ENCODE assay signal across 17 cellular contexts in the genomic region with DNA sequence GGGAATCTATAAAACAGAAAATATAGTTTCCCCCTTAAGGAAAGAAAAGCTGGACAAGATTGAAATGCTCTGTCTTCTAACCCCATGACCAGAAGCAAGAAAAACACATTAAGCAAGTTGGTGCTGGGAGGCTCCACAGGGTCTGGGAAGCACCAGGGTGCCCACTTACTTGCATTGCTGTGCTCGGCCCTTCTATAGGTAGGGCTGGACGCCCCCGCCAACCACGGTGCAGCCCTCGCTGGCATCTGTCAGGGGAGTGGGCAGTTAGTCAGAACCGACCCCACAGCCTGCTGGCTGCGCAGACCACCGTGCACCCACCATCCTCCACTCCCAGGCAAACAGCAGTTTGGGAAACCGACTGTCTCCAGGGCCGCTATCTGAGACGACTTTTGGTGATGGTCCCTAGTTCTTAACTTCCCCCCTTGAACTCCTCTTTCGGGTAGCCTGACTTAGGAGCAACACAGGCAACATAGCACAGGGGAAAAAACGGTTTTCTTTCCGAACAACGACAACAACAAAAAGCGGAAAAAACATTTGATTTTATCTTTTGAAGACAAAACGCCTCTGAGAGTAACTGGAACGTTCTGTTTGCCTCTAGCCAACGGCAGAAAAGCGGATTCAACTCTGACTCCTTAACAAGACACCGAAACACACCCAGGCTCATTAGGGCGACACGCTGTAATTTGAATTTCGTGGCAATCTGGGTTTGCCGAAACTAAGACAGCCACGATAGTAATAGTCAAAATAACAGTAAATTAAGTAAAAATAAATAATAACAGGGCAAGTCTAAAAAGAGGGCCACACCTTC. TPM values are rescaled to one million over a fixed set of nuclear protein-coding genes. Genes with fewer than 3 reads are reported as not detected.
DNase-seq lines count a peak whose midpoint lies in the region; ATAC-seq, FAIRE-seq and TF ChIP-seq lines count a peak whose summit lies in the region.
"Had no signal": no experiment of that assay in that cellular context is flagged by ENCODE, and none has a peak within 500 bp of the region (broad histone marks: within the 10 kb centered on the region; RNA-seq: fewer than 3 reads in every experiment).

No MANE protein-coding gene starts in this region.

- no peak for ATAC-seq in left cardiac atrium
- no peak for ATAC-seq in lower lobe of right lung
- no peak for ATAC-seq in GM18511 (IDR thresholded peaks at IDR 0.05; ENCODE audit: unreplicated experiment)
- ATAC-seq: effector memory CD8-positive, alpha-beta T cell; psoas muscle had no signal

- no peak overlapping the region for H2BK120ac ChIP-seq in H1 (replicated peaks; ENCODE audit: low read depth, low read length)

- no peak overlapping the region for H3K56ac ChIP-seq in H1 (replicated peaks; ENCODE audit: insufficient read length, low read depth, low read length)

- TF ChIP-seq EP300 in H1 (IDR thresholded peaks at IDR 0.05; ENCODE audit: borderline replicate concordance in 1 of 2, low read depth in 2 of 2, low read length in 2 of 2): no peak

- DNase-seq in right atrium auricular region (ENCODE audit: low spot score) (peak; percentile 44), left cardiac atrium (no peak), H1 (ENCODE audit: low read depth in 1 of 2, low spot score in 2 of 2) (no peak), lower lobe of right lung (no peak), NCI-H187 (lab: John Stamatoyannopoulos, UW) (no peak), esophagus squamous epithelium (lab: John Stamatoyannopoulos, UW) (no peak), vagina (ENCODE audit: extremely low spot score in 2 of 2) (no peak)
- DNase-seq: activated naive CD4-positive, alpha-beta T cell; effector memory CD8-positive, alpha-beta T cell; GDM1; NCI-H187 treated with DMSO at 0.1 percent for 48 hours; NCI-H526; psoas muscle; substantia nigra had no signal

- H3K27me3 ChIP-seq in right atrium auricular region (peaks cover 10 to 53% of the 10 kb centered on the region in 2 donors), H1 (replicated peaks in 1 of 4; ENCODE audit: control insufficient read depth in 3 of 4, extremely low read depth in 1 of 4, insufficient read depth in 3 of 4, low read length in 3 of 4) (peaks cover 0 to 30% (median 29%) of the 10 kb centered on the region in 4 experiments; a peak in 6 of 7 replicates), lower lobe of right lung (ENCODE audit: low read depth) (peaks cover 74% of the 10 kb centered on the region), esophagus squamous epithelium (peaks cover 0 to 98% (median 6%) of the 10 kb centered on the region in 4 donors), vagina (peaks cover 6% of the 10 kb centered on the region)

- no peak overlapping the region for H2AK5ac ChIP-seq in H1 (ENCODE audit: low read depth, low read length)

- FAIRE-seq in H1 (lab: Jason Lieb, UNC): no peak

- H2BK15ac ChIP-seq in H1 (ENCODE audit: low read length): no peak overlapping the region

- no peak overlapping the region for H3K14ac ChIP-seq in H1 (ENCODE audit: insufficient read length)

- TF ChIP-seq RAD21 in H1 (IDR thresholded peaks at IDR 0.05 in 1 of 2, conservative IDR thresholded peaks at IDR 0.05 in 1 of 2; ENCODE audit: low read depth in 2 of 2, low read length in 2 of 2): no peak

- no peak overlapping the region for H2AFZ ChIP-seq in H1 (ENCODE audit: low read length)
- H2AFZ ChIP-seq: PC-9 had no signal

- H3K36me3 ChIP-seq in right atrium auricular region (no peaks in the 10 kb centered on the region), H1 (ENCODE audit: control insufficient read depth in 2 of 4, insufficient read depth in 4 of 4, low read length in 3 of 4) (peaks cover 3 to 66% (median 25%) of the 10 kb centered on the region in 4 experiments; a peak in 7 of 8 replicates), lower lobe of right lung (no peaks in the 10 kb centered on the region), esophagus squamous epithelium (peaks cover 0 to 16% (median 0%) of the 10 kb centered on the region in 3 donors), vagina (peaks cover 0 to 3% of the 10 kb centered on the region in 2 donors)

- no peak for TF ChIP-seq POLR2A in H1 (IDR thresholded peaks at IDR 0.05; ENCODE audit: control extremely low read depth in 1 of 2, low read depth in 2 of 2, low read length in 2 of 2)
- no peak for TF ChIP-seq POLR2A in esophagus squamous epithelium (IDR thresholded peaks at IDR 0.05)
- TF ChIP-seq POLR2A in vagina (IDR thresholded peaks at IDR 0.05): no peak

- H4K20me1 ChIP-seq in H1 (replicated peaks in 1 of 2; ENCODE audit: control insufficient read depth in 1 of 2, insufficient read depth in 2 of 2, low read length in 2 of 2): peaks cover 34 to 37% of the 10 kb centered on the region in 2 experiments

- no peak overlapping the region for H3K9ac ChIP-seq in H1 (replicated peaks in 1 of 4; ENCODE audit: extremely low read depth in 1 of 4, low read depth in 3 of 4, low read length in 3 of 4)

- peaks cover 4 to 66% of the 10 kb centered on the region in 2 experiments; a peak in 3 of 4 replicates for H3K79me2 ChIP-seq in H1 (ENCODE audit: control insufficient read depth in 1 of 2, insufficient read depth in 2 of 2, low read length in 2 of 2)

- H3K4ac ChIP-seq in H1 (replicated peaks; ENCODE audit: insufficient read length, low read depth, low read length): no peak overlapping the region

- H3K27ac ChIP-seq in right atrium auricular region (no peak overlapping the region), H1 (ENCODE audit: low read depth, low read length) (no peak overlapping the region), lower lobe of right lung (peak overlapping the region; percentile 78), esophagus squamous epithelium (no peak overlapping the region), vagina (no peak overlapping the region)
- H3K27ac ChIP-seq: PC-9, psoas muscle had no signal

- no peak overlapping the region for H3K4me3 ChIP-seq in right atrium auricular region
- H3K4me3 ChIP-seq in H1 (ENCODE audit: extremely low read depth in 1 of 4, insufficient read depth in 2 of 4, low read depth in 3 of 4, low read length in 4 of 4): peak overlapping the region; percentile 18 to 98 (median 35); a peak in 6 of 8 replicates
- peak overlapping the region; percentile 55 for H3K4me3 ChIP-seq in lower lobe of right lung
- peak overlapping the region in 1 of 4 donors; percentile 72 for H3K4me3 ChIP-seq in esophagus squamous epithelium
- no peak overlapping the region for H3K4me3 ChIP-seq in vagina
- H3K4me3 ChIP-seq: PC-9, psoas muscle had no signal

- no peak overlapping the region for H4K8ac ChIP-seq in H1 (ENCODE audit: extremely low read depth, insufficient read depth, low read length)

- no peak overlapping the region for H2BK5ac ChIP-seq in H1 (ENCODE audit: low read depth, low read length)

- peak overlapping the region; percentile 6 to 83; a peak in 3 of 4 replicates for H3K4me2 ChIP-seq in H1 (ENCODE audit: insufficient read depth in 1 of 2, low read depth in 2 of 2, low read length in 2 of 2)
- H3K4me2 ChIP-seq: PC-9 had no signal

- no peak overlapping the region for H3K18ac ChIP-seq in H1 (ENCODE audit: extremely low read depth, low read length)

- intact Hi-C loops in left cardiac atrium (cut with DNase I): no loop called here
- intact Hi-C loops in lower lobe of right lung (cut with DNase I): no loop called here
- intact Hi-C loops in esophagus squamous epithelium (cut with DNase I): no loop called here
- intact Hi-C loops in vagina (cut with DNase I): no loop called here

- H3K4me1 ChIP-seq in right atrium auricular region (peaks cover 0 to 35% of the 10 kb centered on the region in 2 donors), H1 (replicated peaks in 1 of 4; ENCODE audit: control insufficient read depth in 3 of 4, insufficient read depth in 4 of 4, low read length in 3 of 4) (peaks cover 4 to 24% (median 8%) of the 10 kb centered on the region in 4 experiments), lower lobe of right lung (no peaks in the 10 kb centered on the region), esophagus squamous epithelium (peaks cover 5 to 60% (median 13%) of the 10 kb centered on the region in 3 donors), vagina (peaks cover 23% of the 10 kb centered on the region)
- H3K4me1 ChIP-seq: psoas muscle had no signal

- no peak overlapping the region for H2BK12ac ChIP-seq in H1 (ENCODE audit: low read depth, low read length)

- 92% methylated on average over 26 of the region's 26 CpGs; no CpG with 5 or more reads in 1 of the 2 experiments for WGBS in H1 (ENCODE audit: extremely low coverage in 1 of 2, insufficient coverage in 1 of 2, insufficient read length in 1 of 2, insufficient replicate concordance in 2 of 2, low coverage in 1 of 2, low lambda C conversion rate in 2 of 2, missing lambda C conversion rate in 1 of 2), 2 experiments
- WGBS in esophagus squamous epithelium, 2 donors: 44 to 51% methylated on average over 26 of the region's 26 CpGs

- CTCF ChIA-PET in H1 (lab: Charles Lee; ENCODE audit: partially characterized antibody): interaction anchor here (0.7 kb wide), 1 partner anchor 1409 kb away, joined by 3 read pairs; no protein-coding TSS in a partner anchor

- no peak overlapping the region for H4K5ac ChIP-seq in H1 (ENCODE audit: insufficient read length, low read depth, low read length)

- H3K23me2 ChIP-seq in H1 (ENCODE audit: low read depth, low read length): peaks cover 16% of the 10 kb centered on the region; the same call in 1 of the 2 replicates

- peak overlapping the region; percentile 38 for H3K23ac ChIP-seq in H1 (ENCODE audit: insufficient read length)

- H3K79me1 ChIP-seq in H1 (ENCODE audit: low read depth, low read length): no peaks in the 10 kb centered on the region

- H3K9me3 ChIP-seq in right atrium auricular region: no peaks in the 10 kb centered on the region
- no peaks in the 10 kb centered on the region; a peak in 1 of 4 replicates for H3K9me3 ChIP-seq in H1 (ENCODE audit: insufficient read depth in 2 of 2, low read depth in 1 of 2, low read length in 1 of 2)
- H3K9me3 ChIP-seq in lower lobe of right lung: no peaks in the 10 kb centered on the region
- no peaks in the 10 kb centered on the region for H3K9me3 ChIP-seq in esophagus squamous epithelium
- no peaks in the 10 kb centered on the region for H3K9me3 ChIP-seq in vagina
- H3K9me3 ChIP-seq: psoas muscle had no signal

- POLR2A ChIA-PET in H1 (lab: Charles Lee; ENCODE audit: partially characterized antibody): no interaction called here

- H4K91ac ChIP-seq in H1 (replicated peaks; ENCODE audit: insufficient read length, low read length): no peak overlapping the region

- TF ChIP-seq CTCF in right atrium auricular region (IDR thresholded peaks at IDR 0.05) (no peak), H1 (IDR thresholded peaks at IDR 0.05; ENCODE audit: control extremely low read depth in 1 of 3, insufficient read depth in 1 of 3, low read depth in 1 of 3, low read length in 3 of 3) (no peak), lower lobe of right lung (IDR thresholded peaks at IDR 0.05) (no peak), esophagus squamous epithelium (IDR thresholded peaks at IDR 0.05) (no peak), vagina (IDR thresholded peaks at IDR 0.05) (no peak)

- H2BK20ac ChIP-seq in H1 (ENCODE audit: low read length): no peak overlapping the region

RNA-seq across cellular contexts. Expression of a gene that starts 3.9 kb away (rescaled TPM):
- under 1 TPM in 1 of 2 donors, not detected in 1; 0.83 TPM for total RNA-seq in right atrium auricular region
- total RNA-seq in left cardiac atrium: 1 to 10 TPM in 1 of 2 donors, under 1 TPM in 1; 0.27 to 1.0 TPM
- total RNA-seq in H1 (2021; fragmentation: NEBNext Ultra II Directional; extraction: Animal tissue kit (Norgen Biotek cat#: 25700)): 40.4 and 47.5 TPM in 2 replicates
- polyA plus RNA-seq in H1 (2011; rRNA removed): 23.4 and 39.6 TPM in 2 replicates
- polyA plus RNA-seq in H1 (2011; cell fraction: cytosol; rRNA removed): 51.8 TPM
- 75.4 TPM for polyA plus RNA-seq in H1 (2011; cell fraction: nucleus; rRNA removed)
- 32.1 to 35.9 TPM (median 35.0 TPM) in 4 replicates for polyA plus RNA-seq in H1 (2012, experiment 1 of 2)
- 16.8 TPM for polyA plus RNA-seq in H1 (2012, experiment 2 of 2)
- 9.2 TPM for polyA plus RNA-seq in H1 (2013, experiment 1 of 2)
- 8.2 TPM for polyA plus RNA-seq in H1 (2013, experiment 2 of 2)
- 7.6 and 12.7 TPM in 2 replicates for polyA minus RNA-seq in H1 (2011; rRNA and poly(A)+ RNA removed)
- 44.1 TPM for polyA minus RNA-seq in H1 (2011; cell fraction: cytosol; rRNA and poly(A)+ RNA removed)
- polyA minus RNA-seq in H1 (2011; cell fraction: nucleus; rRNA and poly(A)+ RNA removed): 57.0 TPM
- 52.1 TPM for total RNA-seq in lower lobe of right lung
- 1 to 10 TPM; 5.0 to 7.6 (median 6.0) TPM for total RNA-seq in esophagus squamous epithelium
- 3.7 TPM for total RNA-seq in vagina
- total RNA-seq: activated CD8-positive, alpha-beta memory T cell treated with anti-CD3 and anti-CD28 coated beads for 36 hours; PC-9 had no signal

Comparison
In these comparisons a context has a peak if more than half of its experiments do, and no peak if none do; other contexts are left out.
1. H3K4me3 ChIP-seq: peak in H1 (4 of 4) and lower lobe of right lung (single experiment); none in right atrium auricular region (0 of 2) and vagina (0 of 2).